ENCODE assay signal across 12 cellular contexts in the genomic region with DNA sequence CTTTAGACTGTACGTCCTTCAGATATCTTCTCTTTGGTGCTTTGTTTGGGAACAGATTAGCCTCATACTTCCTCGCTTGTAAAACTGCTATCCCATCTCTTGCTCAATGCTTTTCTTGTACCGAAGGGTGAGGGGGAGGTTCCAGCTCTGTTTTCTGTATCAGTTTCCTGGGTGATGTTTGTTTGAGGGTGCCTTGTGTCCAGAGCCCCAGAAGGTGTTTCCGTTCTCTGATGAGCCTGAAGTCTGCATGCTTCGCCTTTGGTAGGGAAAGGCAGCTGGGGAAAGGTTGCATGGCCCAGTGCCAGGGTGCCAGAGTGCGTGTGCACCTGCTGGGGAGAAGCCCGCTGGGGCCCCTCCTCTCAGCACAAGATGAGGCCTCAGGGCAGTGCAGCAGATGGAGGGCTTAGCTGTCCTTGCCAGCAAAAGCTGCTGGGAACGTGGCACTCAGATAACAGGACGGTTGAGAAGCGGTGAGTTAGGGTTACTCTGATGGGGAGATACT.
A peak's percentile ranks its signal among the peaks of the same experiment; 100 is the strongest.
DNase-seq lines count a peak whose midpoint lies in the region; ATAC-seq and TF ChIP-seq lines count a peak whose summit lies in the region.
"Had no signal": no experiment of that assay in that cellular context is flagged by ENCODE, and none has a peak within 500 bp of the region (broad histone marks: within the 10 kb centered on the region; RNA-seq: fewer than 3 reads in every experiment).

No MANE protein-coding gene starts in this region.

- H3K79me2 ChIP-seq in mesendoderm (ENCODE audit: control insufficient read depth, insufficient read depth, low read length) = peaks cover 1% of the 10 kb centered on the region

- no peak overlapping the region for H3K4me2 ChIP-seq in mesendoderm (ENCODE audit: low read length)

- H3K36me3 ChIP-seq in Caco-2 (ENCODE audit: control insufficient read depth, insufficient read depth, low read length) (no peaks in the 10 kb centered on the region), mesendoderm (ENCODE audit: control insufficient read depth, insufficient read depth, low read length) (no peaks in the 10 kb centered on the region)
- H3K36me3 ChIP-seq: adrenal gland had no signal

- H3K4ac ChIP-seq in mesendoderm (ENCODE audit: low read depth, low read length) = no peak overlapping the region

- H3K9ac ChIP-seq in mesendoderm (ENCODE audit: low read length) = no peak overlapping the region

- no peak for ATAC-seq in activated naive CD4-positive, alpha-beta T cell treated with anti-CD3 and anti-CD28 coated beads, Interleukin-2, amount 50 U/mL, for 72 hours
- ATAC-seq: naive thymus-derived CD4-positive, alpha-beta T cell had no signal

- no peak overlapping the region for H2BK120ac ChIP-seq in mesendoderm (ENCODE audit: low read depth, low read length)

- no peak overlapping the region for H2BK15ac ChIP-seq in mesendoderm (replicated peaks; ENCODE audit: low read depth)

- H3K4me1 ChIP-seq in Caco-2 (0 out of 2 replicates have a peak, but pooled peaks cover 4% of the 10 kb centered on the region), mesendoderm (ENCODE audit: control insufficient read depth, low read depth, low read length) (no peaks in the 10 kb centered on the region)

- no CpG with 5 or more reads among the region's 10 CpGs for WGBS in mesendoderm (ENCODE audit: extremely low coverage, insufficient coverage, low lambda C conversion rate)

- peak; percentile 35 to 64 for DNase-seq in Caco-2
- peak; percentile 96 for DNase-seq in NCI-H1092 treated with DMSO at 0.1 percent for 48 hours (lab: John Stamatoyannopoulos, UW)
- DNase-seq in NCI-H510A treated with DMSO at 0.1 percent for 48 hours (lab: John Stamatoyannopoulos, UW) = peak; percentile 82
- peak; percentile 21 to 74 for DNase-seq in erythroblast (lab: John Stamatoyannopoulos, UW)
- DNase-seq in mesendoderm = no peak
- DNase-seq in effector CD8-positive, alpha-beta T cell (lab: John Stamatoyannopoulos, UW) = no peak
- no peak for DNase-seq in activated naive CD4-positive, alpha-beta T cell treated with anti-CD3 and anti-CD28 coated beads, Interleukin-2, amount 50 U/mL, for 72 hours (ENCODE audit: low spot score in 2 of 2)
- no peak for DNase-seq in amniotic stem cell (lab: John Stamatoyannopoulos, UW)

- H3K56ac ChIP-seq in mesendoderm (ENCODE audit: low read length) = no peak overlapping the region

- no peak overlapping the region for H3K4me3 ChIP-seq in Caco-2 (ENCODE audit: low read depth, low read length)
- no peak overlapping the region for H3K4me3 ChIP-seq in mesendoderm (ENCODE audit: low read length)
- H3K4me3 ChIP-seq: adrenal gland had no signal

- no TSS peak for BruUV-seq in Caco-2 (replicated peaks; lab: Mats Ljungman, UMichigan)

- intact Hi-C loops in Caco-2 (cut with micrococcal nuclease; ENCODE audit: unreplicated experiment) = loop anchor here (2.0 to 5.0 kb wide), 2 partner anchors 34 to 74 kb away; a partner anchor contains a TSS

- no peak for TF ChIP-seq CTCF in Caco-2 (IDR thresholded peaks at IDR 0.05; ENCODE audit: insufficient read depth in 1 of 2, low read depth in 1 of 2, low read length in 1 of 2, severe bottlenecking in 1 of 2, unreplicated experiment in 1 of 2)

- TF ChIP-seq POLR2A in erythroblast (IDR thresholded peaks at IDR 0.05; ENCODE audit: low read length) = no peak

- H3K4me1 Mint-ChIP-seq in Caco-2 (ENCODE audit: low read depth, unreplicated experiment) = peaks cover 9% of the 10 kb centered on the region

- no peaks in the 10 kb centered on the region for H3K9me3 Mint-ChIP-seq in Caco-2 (ENCODE audit: unreplicated experiment)
- no peaks in the 10 kb centered on the region for H3K9me3 Mint-ChIP-seq in activated naive CD4-positive, alpha-beta T cell treated with anti-CD3 and anti-CD28 coated beads, Interleukin-2, amount 50 U/mL, for 72 hours

- no peaks in the 10 kb centered on the region for H3K27me3 Mint-ChIP-seq in Caco-2 (ENCODE audit: insufficient read depth, unreplicated experiment)
- H3K27me3 Mint-ChIP-seq: B cell; naive thymus-derived CD4-positive, alpha-beta T cell had no signal

- H3K18ac ChIP-seq in mesendoderm (ENCODE audit: low read length) = no peak overlapping the region

- H3K23ac ChIP-seq in mesendoderm (ENCODE audit: low read length) = no peak overlapping the region

- CTCF ChIA-PET in Caco-2 (lab: Charles Lee) = no interaction called here

- H3K9me3 ChIP-seq in Caco-2 = no peaks in the 10 kb centered on the region
- H3K9me3 ChIP-seq: adrenal gland had no signal

- POLR2A ChIA-PET in Caco-2 (lab: Charles Lee) = no interaction called here

- no peak overlapping the region for H4K8ac ChIP-seq in mesendoderm (ENCODE audit: low read depth, low read length)

- H2BK5ac ChIP-seq in mesendoderm (ENCODE audit: low read length) = no peak overlapping the region

- no peak overlapping the region for H4K5ac ChIP-seq in mesendoderm (ENCODE audit: low read length)

- peak overlapping the region; percentile 33 for H3K4me3 Mint-ChIP-seq in Caco-2 (ENCODE audit: unreplicated experiment)
- H3K4me3 Mint-ChIP-seq: B cell had no signal

- H3K27ac Mint-ChIP-seq in Caco-2 (ENCODE audit: unreplicated experiment) = peak overlapping the region; percentile 86
- H3K27ac Mint-ChIP-seq in activated naive CD4-positive, alpha-beta T cell treated with anti-CD3 and anti-CD28 coated beads, Interleukin-2, amount 50 U/mL, for 72 hours = no peak overlapping the region
- H3K27ac Mint-ChIP-seq: B cell had no signal

- H3K27me3 ChIP-seq in Caco-2 (replicated peaks; ENCODE audit: control insufficient read depth, insufficient read depth, low read length) (no peaks in the 10 kb centered on the region), mesendoderm (ENCODE audit: insufficient read depth, low read length, poor library complexity) (no peaks in the 10 kb centered on the region)
- H3K27me3 ChIP-seq: adrenal gland had no signal

- no peak overlapping the region for H3K27ac ChIP-seq in mesendoderm (ENCODE audit: low read depth, low read length)
- H3K27ac ChIP-seq: adrenal gland, HL-60 had no signal

- no peaks in the 10 kb centered on the region for H3K79me1 ChIP-seq in mesendoderm (ENCODE audit: low read length)

- H2AK5ac ChIP-seq in mesendoderm (ENCODE audit: low read length) = no peak overlapping the region

- peaks cover 46% of the 10 kb centered on the region for H3K36me3 Mint-ChIP-seq in Caco-2 (ENCODE audit: insufficient read depth, unreplicated experiment)
- H3K36me3 Mint-ChIP-seq in activated naive CD4-positive, alpha-beta T cell treated with anti-CD3 and anti-CD28 coated beads, Interleukin-2, amount 50 U/mL, for 72 hours = peaks cover 0 to 8% of the 10 kb centered on the region in 2 donors

Comparison
In these comparisons a context has a peak if more than half of its experiments do, and no peak if none do; other contexts are left out.
1. DNase-seq: peak in Caco-2 (2 of 2), NCI-H1092 treated with DMSO at 0.1 percent for 48 hours (single experiment), NCI-H510A treated with DMSO at 0.1 percent for 48 hours (single experiment) and erythroblast (2 of 2); none in mesendoderm (single experiment), effector CD8-positive, alpha-beta T cell (single experiment), activated naive CD4-positive, alpha-beta T cell treated with anti-CD3 and anti-CD28 coated beads, Interleukin-2, amount 50 U/mL, for 72 hours (0 of 2) and amniotic stem cell (single experiment).